Comparison of ENCODE assay signal across 1 cellular context in the genomic region with DNA sequence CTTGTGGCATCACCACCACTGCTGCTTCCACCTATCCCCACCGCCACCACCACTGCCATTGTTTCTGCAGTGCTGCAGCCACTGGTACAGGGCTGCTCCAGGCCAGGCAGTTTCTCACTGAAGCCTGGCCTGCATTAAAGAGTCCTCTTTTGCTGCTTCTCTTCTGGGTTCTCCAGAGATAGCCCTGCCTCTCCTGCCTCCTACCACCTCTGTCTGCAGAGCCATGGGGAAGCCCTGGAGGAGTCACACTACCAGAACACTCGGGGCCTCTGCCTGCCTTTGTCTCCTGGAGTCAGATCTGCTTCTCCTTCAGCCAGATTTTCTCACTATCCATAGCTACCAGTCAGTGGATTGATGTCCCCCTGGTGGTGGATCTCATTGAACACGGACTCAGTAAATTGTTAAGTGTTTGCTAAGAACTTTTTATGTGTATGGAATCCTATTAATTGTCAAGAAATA.
TF ChIP-seq lines count a peak whose summit lies in the region.

No MANE protein-coding gene starts in this region.

TF ChIP-seq in K562, 482 proteins besides CTCF, POLR2A, EP300 and RAD21:
- TF ChIP-seq PPARD (CRISPR knock-in tag; IDR thresholded peaks at IDR 0.05) (no peak), ARID1B (IDR thresholded peaks at IDR 0.05) (no peak), ZNF79 (CRISPR knock-in tag; IDR thresholded peaks at IDR 0.05; ENCODE audit: low read depth) (no peak), ZNF324 (CRISPR knock-in tag; IDR thresholded peaks at IDR 0.05) (no peak), CEBPG (CRISPR knock-in tag; IDR thresholded peaks at IDR 0.05) (no peak), CEBPG (tag; conservative IDR thresholded peaks at IDR 0.05 in 1 of 2, IDR thresholded peaks at IDR 0.05 in 1 of 2) (no peak), POLR2AphosphoS2 (IDR thresholded peaks at IDR 0.05; ENCODE audit: low read length) (no peak), ZNF76 (CRISPR knock-in tag; IDR thresholded peaks at IDR 0.05; ENCODE audit: borderline replicate concordance) (no peak)
